In the genomic region with DNA sequence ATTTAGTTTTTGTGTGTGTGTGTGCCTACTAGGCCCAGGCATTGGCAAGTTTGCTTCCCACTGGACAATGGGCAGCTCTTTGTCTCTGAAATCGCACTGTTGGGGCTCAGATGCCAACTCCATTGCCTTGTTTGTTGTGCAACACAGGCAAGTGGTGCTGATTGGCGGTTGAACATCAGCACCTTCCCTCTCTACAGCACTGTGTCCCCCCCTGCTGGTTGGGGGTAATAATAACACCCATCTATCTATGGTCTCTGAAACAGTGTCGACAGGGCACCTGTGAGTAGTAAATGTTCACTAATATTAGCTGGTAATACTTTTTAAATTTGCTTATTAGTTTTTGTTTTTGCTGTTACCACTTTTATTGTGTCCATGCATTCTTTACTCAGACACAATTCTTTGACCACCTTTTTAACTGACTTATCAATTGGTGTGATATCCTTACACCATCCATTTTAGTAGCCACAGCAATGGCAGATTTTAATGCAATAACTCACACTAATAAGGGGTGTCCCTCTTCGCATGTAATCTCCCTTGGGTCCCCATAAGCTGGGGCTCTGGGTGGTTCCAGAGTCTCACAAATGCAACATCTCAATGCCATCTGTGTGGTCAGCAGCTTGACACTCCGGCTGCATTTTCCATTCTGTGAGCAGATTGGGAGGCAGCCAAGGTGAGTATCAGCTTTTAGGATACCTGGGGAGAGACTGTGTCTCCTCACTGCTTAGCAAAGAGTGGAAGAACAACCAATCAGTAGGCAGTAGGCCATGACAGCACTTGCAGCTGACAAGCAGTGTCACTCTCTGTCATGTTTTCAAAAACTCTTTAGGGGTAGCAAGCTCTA, we compare ENCODE assay signal across 9 cellular contexts. TPM values are rescaled to one million over a fixed set of nuclear protein-coding genes. Genes with fewer than 3 reads are reported as not detected.
DNase-seq lines count a peak whose midpoint lies in the region.
"Had no signal": no experiment of that assay in that cellular context is flagged by ENCODE, and none has a peak within 500 bp of the region (broad histone marks: within the 10 kb centered on the region; RNA-seq: fewer than 3 reads in every experiment).

No MANE protein-coding gene starts in this region.

- H3K27ac Mint-ChIP-seq in activated CD4-positive, alpha-beta memory T cell treated with anti-CD3 and anti-CD28 coated beads for 36 hours = no peak overlapping the region
- H3K27ac Mint-ChIP-seq: activated naive CD8-positive, alpha-beta T cell had no signal

- DNase-seq in activated T-cell treated with anti-CD3 and anti-CD28 coated beads, Interleukin-2, amount 50 U/mL, for 48 hours = peak; percentile 26 to 27
- DNase-seq in activated T-cell treated with anti-CD3 and anti-CD28 coated beads for 4 hours (no peak), MG63 (peak; percentile 37), kidney glomerular epithelial cell (lab: John Stamatoyannopoulos, UW) (peak; percentile 22), epidermal melanocyte (ENCODE audit: insufficient read length, low spot score) (no peak), NCI-H1930 (lab: John Stamatoyannopoulos, UW) (no peak), putamen (ENCODE audit: low spot score) (no peak)
- peak; percentile 58 for DNase-seq in activated CD4-positive, alpha-beta memory T cell treated with anti-CD3 and anti-CD28 coated beads for 36 hours

- no peaks in the 10 kb centered on the region for H3K9me3 Mint-ChIP-seq in activated CD4-positive, alpha-beta memory T cell treated with anti-CD3 and anti-CD28 coated beads for 36 hours

- POLR2A ChIA-PET in activated CD4-positive, alpha-beta memory T cell treated with anti-CD3 and anti-CD28 coated beads for 36 hours (lab: Charles Lee) = no interaction called here

- intact Hi-C loops in activated CD4-positive, alpha-beta memory T cell treated with anti-CD3 and anti-CD28 coated beads for 36 hours (cut with micrococcal nuclease) = loop anchor here (5.0 kb wide), 1 partner anchor 523 kb away; no protein-coding TSS in a partner anchor

- H3K4me3 ChIP-seq in MG63 = no peak overlapping the region

- no peaks in the 10 kb centered on the region for H3K36me3 ChIP-seq in MG63

- no peaks in the 10 kb centered on the region for H3K36me3 Mint-ChIP-seq in activated CD4-positive, alpha-beta memory T cell treated with anti-CD3 and anti-CD28 coated beads for 36 hours
- H3K36me3 Mint-ChIP-seq: activated naive CD8-positive, alpha-beta T cell had no signal

- CTCF ChIA-PET in activated CD4-positive, alpha-beta memory T cell treated with anti-CD3 and anti-CD28 coated beads for 36 hours (lab: Charles Lee) = interaction anchor here (0.6 to 2.1 kb wide), 10 partner anchors 8 to 524 kb away, joined by 3 to 6 read pairs (median 4); no protein-coding TSS in a partner anchor

- peaks cover 2% of the 10 kb centered on the region; the same call in 1 of the 2 replicates for H3K27me3 ChIP-seq in MG63

- peaks cover 6% of the 10 kb centered on the region for H3K27me3 Mint-ChIP-seq in activated CD4-positive, alpha-beta memory T cell treated with anti-CD3 and anti-CD28 coated beads for 36 hours

- no peak overlapping the region for H3K4me3 Mint-ChIP-seq in activated CD4-positive, alpha-beta memory T cell treated with anti-CD3 and anti-CD28 coated beads for 36 hours
- H3K4me3 Mint-ChIP-seq: activated naive CD8-positive, alpha-beta T cell had no signal

- H3K4me1 Mint-ChIP-seq in activated CD4-positive, alpha-beta memory T cell treated with anti-CD3 and anti-CD28 coated beads for 36 hours (ENCODE audit: low read depth) = no peaks in the 10 kb centered on the region

- H3K9me3 ChIP-seq in MG63 = no peaks in the 10 kb centered on the region

RNA-seq across cellular contexts. Expression of gene UQCRFS1, which starts 47.7 kb away (rescaled TPM):
- total RNA-seq in MG63 (2014; rRNA removed; shearing (Covaris generic); ENCODE audit: low replicate concordance) = 22.9 and 52.3 TPM in 2 replicates
- 10 to 100 TPM; 42.0 to 43.9 TPM for total RNA-seq in activated CD4-positive, alpha-beta memory T cell treated with anti-CD3 and anti-CD28 coated beads for 36 hours

Comparison
In these comparisons a context has a peak if more than half of its experiments do, and no peak if none do; other contexts are left out.
1. DNase-seq: peak in activated T-cell treated with anti-CD3 and anti-CD28 coated beads, Interleukin-2, amount 50 U/mL, for 48 hours (2 of 2), MG63 (single experiment), activated CD4-positive, alpha-beta memory T cell treated with anti-CD3 and anti-CD28 coated beads for 36 hours (single experiment) and kidney glomerular epithelial cell (single experiment); none in activated T-cell treated with anti-CD3 and anti-CD28 coated beads for 4 hours (single experiment), epidermal melanocyte (single experiment), NCI-H1930 (0 of 2) and putamen (single experiment).